36 cellular contexts compared by ENCODE assay signal in the genomic region with DNA sequence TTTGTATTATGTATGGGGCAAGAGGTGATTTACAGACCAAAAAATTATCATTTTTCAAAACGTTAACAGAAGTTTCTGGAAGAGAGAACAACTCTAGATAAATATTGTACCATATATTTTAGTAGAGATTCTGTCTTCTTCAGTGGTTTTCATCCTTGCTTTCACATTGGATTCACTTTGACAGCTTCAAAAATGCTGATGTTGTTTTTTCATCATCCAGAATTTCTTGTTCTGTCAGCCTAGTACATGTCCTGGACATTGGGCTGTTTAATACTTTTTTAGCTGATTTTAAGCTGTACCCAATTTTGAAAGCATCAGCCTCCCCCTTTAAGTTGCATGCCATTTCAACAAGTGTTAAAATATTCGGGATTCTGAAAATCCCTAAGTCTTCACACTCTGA.
"Had no signal": no experiment of that assay in that cellular context is flagged by ENCODE, and none has a peak within 500 bp of the region (broad histone marks: within the 10 kb centered on the region; RNA-seq: fewer than 3 reads in every experiment).

No MANE protein-coding gene starts in this region.

- H3K36me3 ChIP-seq: MG63 had no signal

- H3K4me3 ChIP-seq: MG63 had no signal

- H3K27me3 ChIP-seq: MG63 had no signal

- DNase-seq: Karpas-422, Kasumi-1, MG63, MM.1S, MV-4-11, NCI-H1048, NCI-H1092, NCI-H1092 treated with DMSO at 0.1 percent for 48 hours, NCI-H1105, NCI-H1105 treated with DMSO at 0.1 percent for 48 hours, NCI-H1417, NCI-H1417 treated with DMSO at 0.1 percent for 48 hours, NCI-H1436, NCI-H1436 treated with DMSO at 0.1 percent for 48 hours, NCI-H146, NCI-H1694, NCI-H1694 treated with DMSO at 0.1 percent for 48 hours, NCI-H187, NCI-H187 treated with DMSO at 0.1 percent for 48 hours, NCI-H1930, NCI-H2029, NCI-H2029 treated with DMSO at 0.1 percent for 48 hours, NCI-H2081, NCI-H2081 treated with DMSO at 0.1 percent for 48 hours, NCI-H2107, NCI-H2171, NCI-H2171 treated with DMSO at 0.1 percent for 48 hours, NCI-H2227 treated with DMSO at 0.1 percent for 48 hours, NCI-H226, NCI-H345, NCI-H446, NCI-H446 treated with DMSO at 0.1 percent for 48 hours, NCI-H510A, NCI-H510A treated with DMSO at 0.1 percent for 48 hours, NCI-H524, NCI-H524 treated with DMSO at 0.1 percent for 48 hours had no signal
